In the genomic region with DNA sequence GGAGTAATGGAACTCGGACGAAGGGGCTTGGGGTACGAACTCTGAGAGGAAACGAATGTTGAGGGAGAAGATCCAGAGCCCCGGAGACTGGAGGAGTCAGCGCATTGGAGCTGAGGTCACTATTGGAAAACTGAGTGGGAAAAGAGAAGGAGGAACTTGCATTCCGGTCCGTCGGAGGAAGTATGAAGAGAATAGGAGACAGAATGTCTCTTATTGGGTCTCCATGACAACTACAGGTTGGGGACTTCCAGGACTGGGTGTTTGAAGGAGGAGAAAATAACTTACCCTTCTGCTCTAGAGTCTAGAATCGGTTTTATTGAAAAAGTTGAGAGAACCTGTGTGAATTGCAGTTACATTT, we compare ENCODE assay signal across 8 cellular contexts. TPM values are rescaled to one million over a fixed set of nuclear protein-coding genes. Genes with fewer than 3 reads are reported as not detected.
DNase-seq lines count a peak whose midpoint lies in the region; ATAC-seq and TF ChIP-seq lines count a peak whose summit lies in the region.

No MANE protein-coding gene starts in this region.

- H3K4me1 ChIP-seq in NT2/D1 (ENCODE audit: insufficient read depth, insufficient read length): peaks cover 3% of the 10 kb centered on the region
- peaks cover 3 to 5% of the 10 kb centered on the region in 2 donors for H3K4me1 ChIP-seq in lung (ENCODE audit: control insufficient read depth in 2 of 2, insufficient read depth in 2 of 2, low read length in 2 of 2)
- H3K4me1 ChIP-seq in urinary bladder (ENCODE audit: insufficient read depth): no peaks in the 10 kb centered on the region

- 0% methylated on average over 10 of the region's 10 CpGs for WGBS in lung, 2 donors
- under 1% methylated on average over 10 of the region's 10 CpGs for WGBS in urinary bladder

- H3K9me3 ChIP-seq in NT2/D1 (ENCODE audit: insufficient read depth, low read length) (no peaks in the 10 kb centered on the region), lung (ENCODE audit: control insufficient read depth in 2 of 2, insufficient read depth in 1 of 2, low read length in 1 of 2) (no peaks in the 10 kb centered on the region)

- H3K27me3 Mint-ChIP-seq in activated CD4-positive, alpha-beta T cell treated with anti-CD3 and anti-CD28 coated beads, Interleukin-2, amount 10 ng/mL, durations not matched to agents 24 days and 14 days: peaks cover 2% of the 10 kb centered on the region

- DNase-seq in activated CD4-positive, alpha-beta T cell treated with anti-CD3 and anti-CD28 coated beads, Interleukin-2, amount 10 ng/mL, durations not matched to agents 24 days and 14 days: no peak
- DNase-seq in activated CD4-positive, alpha-beta T cell treated with anti-CD3 and anti-CD28 coated beads, Interleukin-2, amount 50 U/mL, for 1 hour: no peak
- DNase-seq in NT2/D1 (ENCODE audit: low read depth, low spot score) (no peak), coronary artery (ENCODE audit: low spot score) (no peak), lung (ENCODE audit: low spot score) (no peak), AG20443 (ENCODE audit: low spot score) (no peak), NK-92 (lab: John Stamatoyannopoulos, UW; ENCODE audit: unreplicated experiment) (no peak)

- intact Hi-C loops in activated CD4-positive, alpha-beta T cell treated with anti-CD3 and anti-CD28 coated beads, Interleukin-2, amount 10 ng/mL, durations not matched to agents 24 days and 14 days (cut with micrococcal nuclease): loop anchor here (2.0 to 10.0 kb wide), 3 partner anchors 100 to 353 kb away; a partner anchor contains a TSS

- ATAC-seq in lung (ENCODE audit: insufficient read depth, low FRiP score): no peak

- no peak for TF ChIP-seq CTCF in coronary artery (IDR thresholded peaks at IDR 0.05)
- no peak for TF ChIP-seq CTCF in lung (IDR thresholded peaks at IDR 0.05; ENCODE audit: control extremely low read depth, extremely low read depth)

- H3K27me3 ChIP-seq in NT2/D1 (ENCODE audit: insufficient read depth, insufficient read length): no peaks in the 10 kb centered on the region
- H3K27me3 ChIP-seq in lung (ENCODE audit: control insufficient read depth, insufficient read depth): no peaks in the 10 kb centered on the region

- H3K4me3 ChIP-seq in NT2/D1 (ENCODE audit: insufficient read length, low read depth): peak overlapping the region; percentile 81
- peak overlapping the region; percentile 79 for H3K4me3 ChIP-seq in coronary artery
- peak overlapping the region; percentile 89 for H3K4me3 ChIP-seq in lung
- H3K4me3 ChIP-seq in urinary bladder (ENCODE audit: low read depth, low read length): peak overlapping the region; percentile 85

- peaks cover 27% of the 10 kb centered on the region for H3K36me3 Mint-ChIP-seq in activated CD4-positive, alpha-beta T cell treated with anti-CD3 and anti-CD28 coated beads, Interleukin-2, amount 10 ng/mL, durations not matched to agents 24 days and 14 days (ENCODE audit: low read depth)

- H3K4me3 Mint-ChIP-seq in activated CD4-positive, alpha-beta T cell treated with anti-CD3 and anti-CD28 coated beads, Interleukin-2, amount 10 ng/mL, durations not matched to agents 24 days and 14 days: peak overlapping the region; percentile 99

- H3K9ac ChIP-seq in NT2/D1 (ENCODE audit: insufficient read length, low read depth): peak overlapping the region; percentile 96

- peaks cover 30% of the 10 kb centered on the region for H3K4me1 Mint-ChIP-seq in activated CD4-positive, alpha-beta T cell treated with anti-CD3 and anti-CD28 coated beads, Interleukin-2, amount 10 ng/mL, durations not matched to agents 24 days and 14 days

- H3K36me3 ChIP-seq in NT2/D1 (ENCODE audit: insufficient read depth, insufficient read length, low read length): peaks cover 31% of the 10 kb centered on the region
- H3K36me3 ChIP-seq in lung (ENCODE audit: control insufficient read depth in 2 of 2, insufficient read depth in 2 of 2, low read length in 2 of 2): peaks cover 0 to 4% of the 10 kb centered on the region in 2 donors
- peaks cover 1% of the 10 kb centered on the region for H3K36me3 ChIP-seq in urinary bladder (ENCODE audit: insufficient read depth)

- H3K27ac ChIP-seq in coronary artery (peak overlapping the region; percentile 85), lung (ENCODE audit: low read depth in 1 of 2, low read length in 1 of 2) (peak overlapping the region; percentile 86 to 98), urinary bladder (ENCODE audit: low read depth) (peak overlapping the region; percentile 74)

- H3K9me3 Mint-ChIP-seq in activated CD4-positive, alpha-beta T cell treated with anti-CD3 and anti-CD28 coated beads, Interleukin-2, amount 10 ng/mL, durations not matched to agents 24 days and 14 days: no peaks in the 10 kb centered on the region

- peak overlapping the region; percentile 94 for H3K27ac Mint-ChIP-seq in activated CD4-positive, alpha-beta T cell treated with anti-CD3 and anti-CD28 coated beads, Interleukin-2, amount 10 ng/mL, durations not matched to agents 24 days and 14 days

RNA-seq across cellular contexts. Expression of a gene that starts 0.5 kb away (rescaled TPM):
- 54.8 and 55.6 TPM in 2 replicates for total RNA-seq in activated CD4-positive, alpha-beta T cell treated with anti-CD3 and anti-CD28 coated beads, Interleukin-2, amount 10 ng/mL, durations not matched to agents 24 days and 14 days
- total RNA-seq in lung (10 to 100 TPM; 40.7 to 45.1 TPM), urinary bladder (45.5 TPM)
- polyA plus RNA-seq in lung (10 to 100 TPM; 14.8 to 23.5 TPM), urinary bladder (27.6 TPM)
